1 cellular context compared by ENCODE assay signal in genomic region chr4:87961993-87962791, GRCh38.
TF ChIP-seq lines count a peak whose summit lies in the region.

No MANE protein-coding gene starts in this region.

TF ChIP-seq in WTC11, 78 proteins besides CTCF, POLR2A, EP300 and RAD21 (continued from another document):
- TF ChIP-seq GTF2I (CRISPR knock-in tag; conservative IDR thresholded peaks at IDR 0.05) (no peak), ATF3 (CRISPR knock-in tag; conservative IDR thresholded peaks at IDR 0.05) (no peak), CBFB (CRISPR knock-in tag; IDR thresholded peaks at IDR 0.05; ENCODE audit: low read depth) (no peak)
- TF ChIP-seq, protein P1, sequence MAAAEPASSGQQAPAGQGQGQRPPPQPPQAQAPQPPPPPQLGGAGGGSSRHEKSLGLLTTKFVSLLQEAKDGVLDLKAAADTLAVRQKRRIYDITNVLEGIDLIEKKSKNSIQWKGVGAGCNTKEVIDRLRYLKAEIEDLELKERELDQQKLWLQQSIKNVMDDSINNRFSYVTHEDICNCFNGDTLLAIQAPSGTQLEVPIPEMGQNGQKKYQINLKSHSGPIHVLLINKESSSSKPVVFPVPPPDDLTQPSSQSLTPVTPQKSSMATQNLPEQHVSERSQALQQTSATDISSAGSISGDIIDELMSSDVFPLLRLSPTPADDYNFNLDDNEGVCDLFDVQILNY (CRISPR knock-in tag; IDR thresholded peaks at IDR 0.05) = no peak
